17 cellular contexts compared by ENCODE assay signal in the genomic region with DNA sequence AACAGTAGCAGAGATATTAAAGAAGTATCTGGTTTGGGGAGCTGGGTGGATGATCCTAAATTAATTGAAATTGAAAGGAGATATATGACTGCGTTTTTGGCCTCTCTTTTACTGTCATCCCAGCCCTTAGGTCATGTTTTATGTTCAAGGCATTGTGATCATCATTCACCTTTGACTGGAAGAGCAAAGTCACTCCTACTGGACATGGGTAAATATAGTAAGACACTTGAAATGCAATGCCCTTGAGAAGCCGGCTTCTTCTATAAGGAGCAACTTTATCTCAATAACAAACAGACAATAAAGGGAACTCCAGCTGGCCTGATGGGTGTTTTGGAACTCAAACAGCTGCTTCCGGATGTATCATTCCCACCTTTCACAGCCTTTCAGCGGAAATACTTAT.
A peak's percentile ranks its signal among the peaks of the same experiment; 100 is the strongest.
DNase-seq lines count a peak whose midpoint lies in the region; ATAC-seq and TF ChIP-seq lines count a peak whose summit lies in the region.
"Had no signal": no experiment of that assay in that cellular context is flagged by ENCODE, and none has a peak within 500 bp of the region (broad histone marks: within the 10 kb centered on the region; RNA-seq: fewer than 3 reads in every experiment).

No MANE protein-coding gene starts in this region.

- WGBS in adrenal gland, 4 donors = 56 to 62% (median 60%) methylated on average over 4 of the region's 4 CpGs
- WGBS in neuronal stem cell (ENCODE audit: extremely low coverage in 2 of 2, insufficient read length in 2 of 2, insufficient replicate concordance in 1 of 2), 2 donors = no CpG with 5 or more reads among the region's 4 CpGs

- H3K79me1 ChIP-seq in neuronal stem cell (ENCODE audit: low read depth, low read length) = no peaks in the 10 kb centered on the region

- H3K9me3 ChIP-seq in adrenal gland (replicated peaks in 1 of 3) (no peaks in the 10 kb centered on the region), right atrium auricular region (no peaks in the 10 kb centered on the region), neuronal stem cell (replicated peaks in 1 of 2; ENCODE audit: control insufficient read depth in 2 of 2, insufficient read depth in 1 of 2, low read depth in 1 of 2, low read length in 2 of 2) (no peaks in the 10 kb centered on the region)

- no peak overlapping the region for H3K14ac ChIP-seq in neuronal stem cell (ENCODE audit: low read length)

- no peak for TF ChIP-seq POLR2A in adrenal gland (IDR thresholded peaks at IDR 0.05)

- H3K36me3 ChIP-seq in adrenal gland (replicated peaks in 1 of 2) (no peaks in the 10 kb centered on the region), right atrium auricular region (no peaks in the 10 kb centered on the region), neuronal stem cell (replicated peaks in 1 of 2; ENCODE audit: control insufficient read depth in 2 of 2, insufficient read depth in 2 of 2, low read length in 2 of 2) (no peaks in the 10 kb centered on the region)
- H3K36me3 ChIP-seq: WERI-Rb-1 had no signal

- intact Hi-C loops in adrenal gland (cut with DNase I) = no loop called here

- H2BK5ac ChIP-seq in neuronal stem cell (ENCODE audit: low read length) = no peak overlapping the region

- no peak for ATAC-seq in HG03159 (IDR thresholded peaks at IDR 0.05; ENCODE audit: unreplicated experiment)
- no peak for ATAC-seq in SK-N-SH treated with all-trans-retinoic acid at 6 μM for 48 hours
- ATAC-seq in GM19452 (IDR thresholded peaks at IDR 0.05; ENCODE audit: unreplicated experiment) = no peak
- ATAC-seq: activated CD8-positive, alpha-beta memory T cell treated with anti-CD3 and anti-CD28 coated beads, Interleukin-2, amount 10 ng/mL, durations not matched to agents 7 days and 5 days; activated naive CD4-positive, alpha-beta T cell treated with anti-CD3 and anti-CD28 coated beads, Interleukin-2, amount 50 U/mL, for 72 hours had no signal

- no peak overlapping the region for H3K23ac ChIP-seq in neuronal stem cell (ENCODE audit: low read depth, low read length, poor library complexity)

- no peak overlapping the region for H4K91ac ChIP-seq in neuronal stem cell (ENCODE audit: low read depth, low read length, poor library complexity)

- no peak overlapping the region for H3K9ac ChIP-seq in neuronal stem cell (ENCODE audit: low read depth, low read length, poor library complexity)

- H3K27ac ChIP-seq in adrenal gland = peak overlapping the region; percentile 45 to 82 (median 71)
- H3K27ac ChIP-seq in right atrium auricular region = peak overlapping the region; percentile 73 to 82
- H3K27ac ChIP-seq in neuronal stem cell (replicated peaks; ENCODE audit: low read length) = no peak overlapping the region
- H3K27ac ChIP-seq: WERI-Rb-1 had no signal

- H3K27me3 ChIP-seq in adrenal gland (no peaks in the 10 kb centered on the region), right atrium auricular region (no peaks in the 10 kb centered on the region), neuronal stem cell (ENCODE audit: control insufficient read depth in 3 of 3, insufficient read depth in 3 of 3, low read depth in 1 of 3, low read length in 3 of 3) (no peaks in the 10 kb centered on the region)

- no peak overlapping the region for H2BK12ac ChIP-seq in neuronal stem cell (ENCODE audit: low read length)

- H3K4me2 ChIP-seq in neuronal stem cell (ENCODE audit: insufficient read depth, low read length, poor library complexity, severe bottlenecking) = no peak overlapping the region

- no peak overlapping the region for H3K4ac ChIP-seq in neuronal stem cell (ENCODE audit: low read length)

- H2BK120ac ChIP-seq in neuronal stem cell (ENCODE audit: low read depth, low read length) = no peak overlapping the region

- DNase-seq in DMS53 (lab: John Stamatoyannopoulos, UW) = peak; percentile 90
- no peak for DNase-seq in adrenal gland
- no peak for DNase-seq in right atrium auricular region (ENCODE audit: low spot score)
- no peak for DNase-seq in neuronal stem cell (ENCODE audit: low spot score)
- DNase-seq in DMS153 (lab: John Stamatoyannopoulos, UW) = no peak
- DNase-seq: activated CD8-positive, alpha-beta memory T cell treated with anti-CD3 and anti-CD28 coated beads, Interleukin-2, amount 10 ng/mL, durations not matched to agents 7 days and 5 days; central memory CD4-positive, alpha-beta T cell; kidney glomerular epithelial cell; NCI-H1092 treated with DMSO at 0.1 percent for 48 hours; NCI-H345; stimulated activated naive CD4-positive, alpha-beta T cell treated with Interleukin-2 at 50 U/mL for 16 hours; SW 1271; WERI-Rb-1 had no signal

- no peak overlapping the region for H2AK5ac ChIP-seq in neuronal stem cell (ENCODE audit: low read depth, low read length)

- no peak overlapping the region for H2AFZ ChIP-seq in neuronal stem cell (ENCODE audit: low read length)

- H4K8ac ChIP-seq in neuronal stem cell (ENCODE audit: low read depth, low read length) = no peak overlapping the region

- peak overlapping the region; percentile 68 for H3K18ac ChIP-seq in neuronal stem cell (ENCODE audit: low read length)

- TF ChIP-seq CTCF in adrenal gland (IDR thresholded peaks at IDR 0.05) = no peak
- TF ChIP-seq CTCF in right atrium auricular region (IDR thresholded peaks at IDR 0.05) = no peak

- H2BK15ac ChIP-seq in neuronal stem cell (ENCODE audit: low read length) = no peak overlapping the region

- H3K4me3 ChIP-seq in adrenal gland = no peak overlapping the region
- no peak overlapping the region for H3K4me3 ChIP-seq in right atrium auricular region
- H3K4me3 ChIP-seq in neuronal stem cell (ENCODE audit: low read length in 2 of 2) = no peak overlapping the region

- H3K4me1 ChIP-seq in adrenal gland (replicated peaks in 1 of 2) (peaks cover 19 to 24% of the 10 kb centered on the region in 2 donors), right atrium auricular region (peaks cover 4 to 29% of the 10 kb centered on the region in 2 donors), neuronal stem cell (ENCODE audit: control insufficient read depth in 2 of 2, insufficient read depth in 1 of 2, low read depth in 1 of 2, low read length in 2 of 2) (peaks cover 1 to 5% of the 10 kb centered on the region in 2 donors)

TF ChIP-seq in SK-N-SH treated with all-trans-retinoic acid at 6 μM for 48 hours, 23 proteins besides CTCF, POLR2A, EP300 and RAD21:
- TF ChIP-seq, protein P1, sequence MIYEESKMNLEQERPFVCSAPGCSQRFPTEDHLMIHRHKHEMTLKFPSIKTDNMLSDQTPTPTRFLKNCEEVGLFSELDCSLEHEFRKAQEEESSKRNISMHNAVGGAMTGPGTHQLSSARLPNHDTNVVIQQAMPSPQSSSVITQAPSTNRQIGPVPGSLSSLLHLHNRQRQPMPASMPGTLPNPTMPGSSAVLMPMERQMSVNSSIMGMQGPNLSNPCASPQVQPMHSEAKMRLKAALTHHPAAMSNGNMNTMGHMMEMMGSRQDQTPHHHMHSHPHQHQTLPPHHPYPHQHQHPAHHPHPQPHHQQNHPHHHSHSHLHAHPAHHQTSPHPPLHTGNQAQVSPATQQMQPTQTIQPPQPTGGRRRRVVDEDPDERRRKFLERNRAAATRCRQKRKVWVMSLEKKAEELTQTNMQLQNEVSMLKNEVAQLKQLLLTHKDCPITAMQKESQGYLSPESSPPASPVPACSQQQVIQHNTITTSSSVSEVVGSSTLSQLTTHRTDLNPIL (CRISPR knock-in tag; IDR thresholded peaks at IDR 0.05; ENCODE audit: low read depth) = no peak
- TF ChIP-seq, protein P2, sequence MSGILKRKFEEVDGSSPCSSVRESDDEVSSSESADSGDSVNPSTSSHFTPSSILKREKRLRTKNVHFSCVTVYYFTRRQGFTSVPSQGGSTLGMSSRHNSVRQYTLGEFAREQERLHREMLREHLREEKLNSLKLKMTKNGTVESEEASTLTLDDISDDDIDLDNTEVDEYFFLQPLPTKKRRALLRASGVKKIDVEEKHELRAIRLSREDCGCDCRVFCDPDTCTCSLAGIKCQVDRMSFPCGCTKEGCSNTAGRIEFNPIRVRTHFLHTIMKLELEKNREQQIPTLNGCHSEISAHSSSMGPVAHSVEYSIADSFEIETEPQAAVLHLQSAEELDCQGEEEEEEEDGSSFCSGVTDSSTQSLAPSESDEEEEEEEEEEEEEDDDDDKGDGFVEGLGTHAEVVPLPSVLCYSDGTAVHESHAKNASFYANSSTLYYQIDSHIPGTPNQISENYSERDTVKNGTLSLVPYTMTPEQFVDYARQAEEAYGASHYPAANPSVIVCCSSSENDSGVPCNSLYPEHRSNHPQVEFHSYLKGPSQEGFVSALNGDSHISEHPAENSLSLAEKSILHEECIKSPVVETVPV (CRISPR knock-in tag; IDR thresholded peaks at IDR 0.05) = no peak
- no peak for TF ChIP-seq ZFP30 (CRISPR knock-in tag; IDR thresholded peaks at IDR 0.05)
- TF ChIP-seq, protein P3, sequence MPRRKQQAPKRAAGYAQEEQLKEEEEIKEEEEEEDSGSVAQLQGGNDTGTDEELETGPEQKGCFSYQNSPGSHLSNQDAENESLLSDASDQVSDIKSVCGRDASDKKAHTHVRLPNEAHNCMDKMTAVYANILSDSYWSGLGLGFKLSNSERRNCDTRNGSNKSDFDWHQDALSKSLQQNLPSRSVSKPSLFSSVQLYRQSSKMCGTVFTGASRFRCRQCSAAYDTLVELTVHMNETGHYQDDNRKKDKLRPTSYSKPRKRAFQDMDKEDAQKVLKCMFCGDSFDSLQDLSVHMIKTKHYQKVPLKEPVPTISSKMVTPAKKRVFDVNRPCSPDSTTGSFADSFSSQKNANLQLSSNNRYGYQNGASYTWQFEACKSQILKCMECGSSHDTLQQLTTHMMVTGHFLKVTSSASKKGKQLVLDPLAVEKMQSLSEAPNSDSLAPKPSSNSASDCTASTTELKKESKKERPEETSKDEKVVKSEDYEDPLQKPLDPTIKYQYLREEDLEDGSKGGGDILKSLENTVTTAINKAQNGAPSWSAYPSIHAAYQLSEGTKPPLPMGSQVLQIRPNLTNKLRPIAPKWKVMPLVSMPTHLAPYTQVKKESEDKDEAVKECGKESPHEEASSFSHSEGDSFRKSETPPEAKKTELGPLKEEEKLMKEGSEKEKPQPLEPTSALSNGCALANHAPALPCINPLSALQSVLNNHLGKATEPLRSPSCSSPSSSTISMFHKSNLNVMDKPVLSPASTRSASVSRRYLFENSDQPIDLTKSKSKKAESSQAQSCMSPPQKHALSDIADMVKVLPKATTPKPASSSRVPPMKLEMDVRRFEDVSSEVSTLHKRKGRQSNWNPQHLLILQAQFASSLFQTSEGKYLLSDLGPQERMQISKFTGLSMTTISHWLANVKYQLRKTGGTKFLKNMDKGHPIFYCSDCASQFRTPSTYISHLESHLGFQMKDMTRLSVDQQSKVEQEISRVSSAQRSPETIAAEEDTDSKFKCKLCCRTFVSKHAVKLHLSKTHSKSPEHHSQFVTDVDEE (CRISPR knock-in tag; IDR thresholded peaks at IDR 0.05) = no peak
- TF ChIP-seq OSR1 (CRISPR knock-in tag; IDR thresholded peaks at IDR 0.05) = no peak
- TF ChIP-seq TOX (CRISPR knock-in tag; IDR thresholded peaks at IDR 0.05; ENCODE audit: borderline replicate concordance) = no peak
- TF ChIP-seq ARNTL (CRISPR knock-in tag; IDR thresholded peaks at IDR 0.05; ENCODE audit: borderline replicate concordance, low read depth) = no peak
TF ChIP-seq in SK-N-SH treated with all-trans-retinoic acid at 6 μM for 48 hours: peak in this region for 0.
